In the genomic region with DNA sequence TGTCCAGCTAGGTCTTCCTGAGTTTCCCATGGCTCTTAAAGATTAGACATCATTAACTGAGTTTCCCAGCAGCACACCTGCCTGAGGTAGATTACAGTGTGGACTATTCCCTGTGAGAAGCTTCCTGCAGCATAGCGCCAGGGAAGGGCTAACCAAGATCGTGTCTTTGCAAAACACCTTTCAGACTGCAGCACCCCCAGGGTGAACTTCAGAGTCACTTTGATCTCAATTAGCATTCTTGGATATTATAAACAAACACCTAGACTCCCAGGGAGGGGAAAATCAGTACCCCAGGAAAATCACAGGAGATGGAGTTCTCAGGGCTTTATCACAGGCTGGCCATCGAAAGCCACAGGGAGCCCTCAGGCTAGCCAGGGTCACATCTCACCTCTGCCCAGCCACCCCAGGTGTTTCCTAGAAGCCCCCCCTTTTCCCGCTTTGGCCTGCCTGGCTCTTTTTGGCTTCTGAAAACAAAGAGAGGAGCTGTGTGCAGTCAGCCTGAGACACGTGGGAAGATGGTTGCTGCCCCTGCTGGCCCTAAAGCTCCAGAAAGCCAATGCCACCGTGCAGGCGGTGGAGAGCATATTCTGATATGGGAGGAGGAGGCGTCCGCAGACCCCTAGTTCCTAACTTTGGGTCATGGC, we compare ENCODE assay signal across 9 cellular contexts. TPM values are rescaled to one million over a fixed set of nuclear protein-coding genes. Genes with fewer than 3 reads are reported as not detected.
DNase-seq lines count a peak whose midpoint lies in the region; ATAC-seq and TF ChIP-seq lines count a peak whose summit lies in the region.
"Had no signal": no experiment of that assay in that cellular context is flagged by ENCODE, and none has a peak within 500 bp of the region (broad histone marks: within the 10 kb centered on the region; RNA-seq: fewer than 3 reads in every experiment).

No MANE protein-coding gene starts in this region.

- H3K27me3 Mint-ChIP-seq in activated T-cell treated with anti-CD3 and anti-CD28 coated beads, Interleukin-2, amount 50 U/mL, for 4 hours (ENCODE audit: low read depth) = no peaks in the 10 kb centered on the region
- H3K27me3 Mint-ChIP-seq in activated naive CD8-positive, alpha-beta T cell = no peaks in the 10 kb centered on the region
- H3K27me3 Mint-ChIP-seq in type B pancreatic cell (peaks cover 3% of the 10 kb centered on the region), nephron progenitor cell (ENCODE audit: low read depth, poor library complexity) (peaks cover 3% of the 10 kb centered on the region)

- no peaks in the 10 kb centered on the region for H3K27me3 ChIP-seq in muscle layer of duodenum (ENCODE audit: low read depth, low read length)

- H3K4me3 ChIP-seq in muscle layer of duodenum (ENCODE audit: low read depth in 1 of 2, low read length in 2 of 2) = peak overlapping the region in 1 of 2 donors; percentile 45

- peak overlapping the region; percentile 95 for H3K27ac Mint-ChIP-seq in activated naive CD8-positive, alpha-beta T cell
- H3K27ac Mint-ChIP-seq in type B pancreatic cell (peak overlapping the region; percentile 95), nephron progenitor cell (no peak overlapping the region)

- peak overlapping the region; percentile 16 for H3K4me3 Mint-ChIP-seq in activated T-cell treated with anti-CD3 and anti-CD28 coated beads, Interleukin-2, amount 50 U/mL, for 4 hours
- peak overlapping the region; percentile 84 for H3K4me3 Mint-ChIP-seq in activated naive CD8-positive, alpha-beta T cell
- peak overlapping the region; percentile 76 for H3K4me3 Mint-ChIP-seq in type B pancreatic cell
- no peak overlapping the region for H3K4me3 Mint-ChIP-seq in nephron progenitor cell

- no peak for DNase-seq in activated T-cell treated with anti-CD3 and anti-CD28 coated beads, Interleukin-2, amount 50 U/mL, for 4 hours
- DNase-seq in activated T-cell treated with anti-CD3 and anti-CD28 coated beads for 4 hours (no peak), type B pancreatic cell (ENCODE audit: extremely low spot score, unreplicated experiment) (no peak), DMS 273 (lab: John Stamatoyannopoulos, UW; ENCODE audit: unreplicated experiment) (no peak), nephron progenitor cell (no peak)
- DNase-seq: KBM-7 had no signal

- peaks cover 19 to 56% of the 10 kb centered on the region in 2 donors for H3K4me1 ChIP-seq in muscle layer of duodenum (ENCODE audit: control insufficient read depth in 1 of 2, insufficient read depth in 2 of 2, low read length in 2 of 2)

- no peak for ATAC-seq in activated T-cell treated with anti-CD3 and anti-CD28 coated beads, Interleukin-2, amount 50 U/mL, for 4 hours
- ATAC-seq in HG03175 (IDR thresholded peaks at IDR 0.05; ENCODE audit: unreplicated experiment) = no peak

- H3K9me3 ChIP-seq in muscle layer of duodenum (ENCODE audit: control insufficient read depth in 1 of 2, low read length in 2 of 2) = no peaks in the 10 kb centered on the region

- H3K4me1 Mint-ChIP-seq in activated T-cell treated with anti-CD3 and anti-CD28 coated beads, Interleukin-2, amount 50 U/mL, for 4 hours (ENCODE audit: low read depth) = peaks cover 65% of the 10 kb centered on the region
- H3K4me1 Mint-ChIP-seq in activated naive CD8-positive, alpha-beta T cell (ENCODE audit: low read depth) = peaks cover 65% of the 10 kb centered on the region
- H3K4me1 Mint-ChIP-seq in type B pancreatic cell (ENCODE audit: unreplicated experiment) = peaks cover 35% of the 10 kb centered on the region
- peaks cover 55% of the 10 kb centered on the region for H3K4me1 Mint-ChIP-seq in nephron progenitor cell

- no peaks in the 10 kb centered on the region for H3K36me3 Mint-ChIP-seq in activated T-cell treated with anti-CD3 and anti-CD28 coated beads, Interleukin-2, amount 50 U/mL, for 4 hours (ENCODE audit: insufficient read depth)
- no peaks in the 10 kb centered on the region for H3K36me3 Mint-ChIP-seq in activated naive CD8-positive, alpha-beta T cell
- H3K36me3 Mint-ChIP-seq in type B pancreatic cell (no peaks in the 10 kb centered on the region), nephron progenitor cell (ENCODE audit: low read depth) (no peaks in the 10 kb centered on the region)

- peak overlapping the region; percentile 88 for H3K27ac ChIP-seq in muscle layer of duodenum (ENCODE audit: low read length)

- TF ChIP-seq CTCF in type B pancreatic cell (conservative IDR thresholded peaks at IDR 0.05) (no peak), nephron progenitor cell (IDR thresholded peaks at IDR 0.05) (no peak)

- H3K36me3 ChIP-seq in muscle layer of duodenum (ENCODE audit: control insufficient read depth in 1 of 2, insufficient read depth in 2 of 2, low read length in 2 of 2) = no peaks in the 10 kb centered on the region

- H3K9me3 Mint-ChIP-seq in activated T-cell treated with anti-CD3 and anti-CD28 coated beads, Interleukin-2, amount 50 U/mL, for 4 hours = no peaks in the 10 kb centered on the region
- no peaks in the 10 kb centered on the region for H3K9me3 Mint-ChIP-seq in activated naive CD8-positive, alpha-beta T cell (ENCODE audit: low read depth)
- H3K9me3 Mint-ChIP-seq in type B pancreatic cell (no peaks in the 10 kb centered on the region), nephron progenitor cell (no peaks in the 10 kb centered on the region)

RNA-seq across cellular contexts. Expression of a gene that starts 18.6 kb away (rescaled TPM):
- total RNA-seq in activated T-cell treated with anti-CD3 and anti-CD28 coated beads, Interleukin-2, amount 50 U/mL, for 4 hours = 10 to 100 TPM; 71.0 to 89.9 (median 78.9) TPM
- 59.9 and 94.6 TPM in 2 replicates for total RNA-seq in type B pancreatic cell (ENCODE audit: low replicate concordance)
